In the genomic region with DNA sequence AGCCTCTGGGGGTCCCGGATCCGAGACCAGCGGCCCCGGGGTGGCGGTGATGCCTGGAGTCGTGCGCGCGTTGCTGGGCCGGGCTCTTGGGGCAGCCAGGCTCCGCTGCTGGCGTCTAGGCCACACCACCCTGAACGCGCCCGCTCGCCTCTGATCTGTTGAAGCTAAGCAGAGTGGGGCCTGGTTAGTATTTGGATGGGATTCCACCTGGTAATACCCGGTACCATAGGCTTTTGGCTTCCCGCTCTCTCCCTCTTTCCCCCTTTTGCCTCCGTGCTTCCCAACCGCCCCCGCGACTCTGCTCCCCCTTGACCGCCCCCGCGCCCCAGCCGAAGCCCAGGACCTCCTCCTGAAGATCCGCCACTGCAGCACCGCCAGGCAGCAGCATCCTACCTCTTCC, we compare ENCODE assay signal across 1 cellular context.
TF ChIP-seq lines count a peak whose summit lies in the region.

No MANE protein-coding gene starts in this region.

TF ChIP-seq in GM23338, 12 proteins besides CTCF, POLR2A, EP300 and RAD21 (continued from another document):
- no peak for TF ChIP-seq ETS1 (IDR thresholded peaks at IDR 0.05)
TF ChIP-seq in GM23338: peak in this region for 0.
